In the genomic region with DNA sequence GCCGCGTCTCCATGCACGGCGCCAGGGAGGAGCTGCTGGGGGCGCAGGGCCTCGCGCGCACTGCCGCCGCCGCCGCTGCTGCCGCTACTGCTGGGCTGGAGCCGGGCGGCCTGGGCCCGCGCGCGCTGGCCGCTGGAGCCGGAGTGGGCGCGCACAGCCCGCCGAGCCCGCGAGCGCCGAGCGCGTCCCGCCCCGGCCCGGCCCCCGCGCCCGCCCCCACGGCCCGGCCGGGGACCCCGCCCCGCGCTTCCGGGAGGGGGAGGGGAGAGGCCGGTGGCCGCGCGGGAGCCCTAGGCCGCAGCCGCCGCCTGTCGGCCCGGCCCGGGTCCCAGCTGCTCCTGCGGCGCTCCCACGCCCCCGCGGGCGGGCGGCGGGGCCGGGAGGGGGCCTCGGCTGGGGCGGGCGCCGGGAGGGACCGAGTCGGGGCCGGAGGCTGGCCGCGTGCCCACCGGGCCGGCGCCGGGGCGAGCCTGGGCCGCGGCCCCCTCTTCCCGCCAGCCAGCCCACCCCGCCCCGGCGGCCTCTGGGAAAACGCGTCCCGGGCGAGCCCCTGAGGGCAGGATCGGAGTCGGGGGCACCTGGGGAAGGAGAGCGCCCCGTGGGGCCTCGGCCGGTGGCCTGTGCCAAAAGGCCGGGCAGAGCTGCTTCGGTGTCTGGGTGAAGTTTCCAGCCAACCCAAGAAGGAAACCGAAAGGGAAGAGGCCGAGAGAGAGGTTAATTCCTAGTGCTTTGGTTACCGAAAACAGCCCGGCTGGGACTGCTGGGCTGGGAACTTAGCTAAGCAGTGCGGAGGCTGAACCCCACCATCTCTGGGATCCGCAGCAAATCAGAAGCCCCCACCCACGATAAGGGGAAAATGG, we compare ENCODE assay signal across 1 cellular context.
TF ChIP-seq lines count a peak whose summit lies in the region.

A gene (minus strand): TSS at position 145 of the 860 bp plus-strand sequence. CDS start 321 bp downstream, outside the sequence.

TF ChIP-seq in H1, 55 proteins besides CTCF, POLR2A, EP300 and RAD21:
- peak; percentile 59 for TF ChIP-seq PHF8 (conservative IDR thresholded peaks at IDR 0.05; ENCODE audit: low read depth, low read length)
- TF ChIP-seq KDM4A (IDR thresholded peaks at IDR 0.05; ENCODE audit: low read depth, low read length, severe bottlenecking), result peak; percentile 68
- TF ChIP-seq JUN (IDR thresholded peaks at IDR 0.05; ENCODE audit: low read depth, low read length), result no peak
- TF ChIP-seq TAF1 (IDR thresholded peaks at IDR 0.05; ENCODE audit: low read depth, low read length), result peak; percentile 64; the same call in 1 of the 2 replicates
- no peak for TF ChIP-seq CHD2 (IDR thresholded peaks at IDR 0.05; ENCODE audit: low read length)
- TF ChIP-seq EGR1 (IDR thresholded peaks at IDR 0.05; ENCODE audit: borderline replicate concordance, low read depth, low read length), result 0 out of 2 replicates have a peak, but pooled peaks have one; percentile 18
- TF ChIP-seq SP4 (IDR thresholded peaks at IDR 0.05; ENCODE audit: low read length), result peak; percentile 52; the same call in 1 of the 2 replicates
- TF ChIP-seq TBP (IDR thresholded peaks at IDR 0.05; ENCODE audit: low read depth, low read length), result peak; percentile 32; the same call in 1 of the 2 replicates
- 0 out of 4 replicates have a peak, but pooled peaks of 1 of the 2 experiments have one; percentile 20 for TF ChIP-seq SIN3A (conservative IDR thresholded peaks at IDR 0.05 in 1 of 2, IDR thresholded peaks at IDR 0.05 in 1 of 2; ENCODE audit: low read depth in 1 of 2, low read length in 2 of 2)
- TF ChIP-seq CHD1 (IDR thresholded peaks at IDR 0.05; ENCODE audit: low read depth, low read length), result no peak
- peak; percentile 27 for TF ChIP-seq TAF7 (optimal IDR thresholded peaks at IDR 0.05; ENCODE audit: borderline replicate concordance, low read depth, low read length)
- peak; percentile 81; the same call in 1 of the 2 replicates for TF ChIP-seq RBBP5 (IDR thresholded peaks at IDR 0.05; ENCODE audit: borderline replicate concordance, low read depth, low read length)
- no peak for TF ChIP-seq CREB1 (IDR thresholded peaks at IDR 0.05)
- peak; percentile 63 for TF ChIP-seq ASH2L (IDR thresholded peaks at IDR 0.05; ENCODE audit: low read length)
